In genomic region chr18:8091042-8091441, GRCh38 we compare ENCODE assay signal across 24 cellular contexts.
"Had no signal": no experiment of that assay in that cellular context is flagged by ENCODE, and none has a peak within 500 bp of the region (broad histone marks: within the 10 kb centered on the region; RNA-seq: fewer than 3 reads in every experiment).

No MANE protein-coding gene starts in this region.

- H3K27me3 ChIP-seq: adrenal gland, breast epithelium, foreskin keratinocyte, hepatocyte, right lobe of liver, thyroid gland, upper lobe of right lung had no signal

- H3K79me2 ChIP-seq: hepatocyte had no signal

- H3K9me3 ChIP-seq: adrenal gland, breast epithelium, mucosa of descending colon, right lobe of liver, thyroid gland, upper lobe of right lung had no signal

- H3K4me1 ChIP-seq: adrenal gland, breast epithelium, foreskin keratinocyte, right lobe of liver, thyroid gland had no signal

- H3K36me3 ChIP-seq: adrenal gland, breast epithelium, right lobe of liver, WERI-Rb-1 had no signal

- ATAC-seq: activated CD8-positive, alpha-beta T cell treated with anti-CD3 and anti-CD28 coated beads, Interleukin-2, amount 10 ng/mL, durations not matched to agents 7 days and 5 days; activated naive CD4-positive, alpha-beta T cell treated with anti-CD3 and anti-CD28 coated beads, Interleukin-2, amount 50 U/mL, for 72 hours; foreskin keratinocyte; mucosa of descending colon; right lobe of liver; SK-N-SH treated with all-trans-retinoic acid at 6 μM for 48 hours; upper lobe of right lung had no signal

- DNase-seq: activated CD4-positive, alpha-beta T cell treated with anti-CD3 and anti-CD28 coated beads, Interleukin-2, amount 50 U/mL, for 1 hour; activated CD4-positive, CD25-positive, alpha-beta regulatory T cell treated with anti-CD3 and anti-CD28 coated beads, Interleukin-2, amount 50 U/mL, for 72 hours; activated CD8-positive, alpha-beta T cell treated with anti-CD3 and anti-CD28 coated beads, Interleukin-2, amount 10 ng/mL, durations not matched to agents 7 days and 5 days; activated gamma-delta T cell treated with Interleukin-2 at 50 U/mL for 16 hours; adrenal gland; effector CD4-positive, alpha-beta T cell; foreskin keratinocyte; immature natural killer cell; kidney glomerular epithelial cell; mesenchymal stem cell; mucosa of descending colon; nephron progenitor cell; occipital lobe; right lobe of liver; stimulated activated CD4-positive, alpha-beta T cell treated with anti-CD3 and anti-CD28 coated beads, Interleukin-2, amount 100 ng/mL, for 48 hours; stimulated activated naive CD4-positive, alpha-beta T cell; substantia nigra; thyroid gland; upper lobe of right lung; WERI-Rb-1 had no signal

- H3K4me2 ChIP-seq: hepatocyte had no signal

- H3K27ac ChIP-seq: adrenal gland, breast epithelium, foreskin keratinocyte, hepatocyte, right lobe of liver, thyroid gland, upper lobe of right lung, WERI-Rb-1 had no signal

- H2AFZ ChIP-seq: hepatocyte had no signal

- H3K4me3 ChIP-seq: adrenal gland, breast epithelium, hepatocyte, mucosa of descending colon, right lobe of liver, thyroid gland, upper lobe of right lung had no signal
